1 cellular context compared by ENCODE assay signal in genomic region chr15:63276342-63277043, GRCh38.
TF ChIP-seq lines count a peak whose summit lies in the region.

No MANE protein-coding gene starts in this region.

TF ChIP-seq in GM23338, 12 proteins besides CTCF, POLR2A, EP300 and RAD21 (continued from another document):
- TF ChIP-seq ZNF462 (CRISPR knock-in tag; IDR thresholded peaks at IDR 0.05), result no peak
- no peak for TF ChIP-seq JUNB (IDR thresholded peaks at IDR 0.05; ENCODE audit: unreplicated experiment)
- no peak for TF ChIP-seq POLR2AphosphoS5 (IDR thresholded peaks at IDR 0.05; ENCODE audit: low read depth)
- TF ChIP-seq STAT1 (IDR thresholded peaks at IDR 0.05; ENCODE audit: unreplicated experiment), result no peak
- no peak for TF ChIP-seq NANOG (IDR thresholded peaks at IDR 0.05; ENCODE audit: borderline replicate concordance)
- TF ChIP-seq ZNF331 (CRISPR knock-in tag; IDR thresholded peaks at IDR 0.05; ENCODE audit: low read depth), result no peak
- no peak for TF ChIP-seq EZH2phosphoT487 (IDR thresholded peaks at IDR 0.05; ENCODE audit: unreplicated experiment)
- no peak for TF ChIP-seq EZH2 (IDR thresholded peaks at IDR 0.05; ENCODE audit: low read depth, unreplicated experiment)
